Comparison of ENCODE assay signal across 16 cellular contexts in genomic region chr1:111510003-111510380, GRCh38. TPM values are rescaled to one million over a fixed set of nuclear protein-coding genes. Genes with fewer than 3 reads are reported as not detected.
DNase-seq lines count a peak whose midpoint lies in the region; ATAC-seq and TF ChIP-seq lines count a peak whose summit lies in the region.
"Had no signal": no experiment of that assay in that cellular context is flagged by ENCODE, and none has a peak within 500 bp of the region (broad histone marks: within the 10 kb centered on the region; RNA-seq: fewer than 3 reads in every experiment).

No MANE protein-coding gene starts in this region.

- H3K4me2 ChIP-seq in OCI-LY1 (ENCODE audit: low read length) = no peak overlapping the region

- TF ChIP-seq POLR2A in gastroesophageal sphincter (IDR thresholded peaks at IDR 0.05) (no peak), testis (IDR thresholded peaks at IDR 0.05) (no peak)

- H3K9me3 ChIP-seq in OCI-LY1 (ENCODE audit: low read length) = no peaks in the 10 kb centered on the region
- no peaks in the 10 kb centered on the region for H3K9me3 ChIP-seq in gastroesophageal sphincter
- H3K9me3 ChIP-seq in testis = no peaks in the 10 kb centered on the region
- H3K9me3 ChIP-seq: neutrophil had no signal

- no peak overlapping the region for H2AFZ ChIP-seq in OCI-LY1 (ENCODE audit: low read length)

- H3K36me3 ChIP-seq in OCI-LY1 (ENCODE audit: insufficient read depth, low read length) (no peaks in the 10 kb centered on the region), gastroesophageal sphincter (no peaks in the 10 kb centered on the region), testis (ENCODE audit: low read depth, missing control alignments) (no peaks in the 10 kb centered on the region)
- H3K36me3 ChIP-seq: neutrophil had no signal

- no peak overlapping the region for H3K9ac ChIP-seq in OCI-LY1 (ENCODE audit: low read length)

- 0 out of 2 replicates have a peak, but pooled peaks cover 5% of the 10 kb centered on the region for H3F3A ChIP-seq in OCI-LY1 (ENCODE audit: insufficient read depth, low read length)

- H3K79me2 ChIP-seq in OCI-LY1 (ENCODE audit: insufficient read depth, low read length) = no peaks in the 10 kb centered on the region

- H3K27me3 ChIP-seq in OCI-LY1 (ENCODE audit: insufficient read depth, low read length) = no peaks in the 10 kb centered on the region
- no peaks in the 10 kb centered on the region for H3K27me3 ChIP-seq in gastroesophageal sphincter
- H3K27me3 ChIP-seq in testis = no peaks in the 10 kb centered on the region
- H3K27me3 ChIP-seq: neutrophil had no signal

- no peaks in the 10 kb centered on the region for H3K9me2 ChIP-seq in OCI-LY1 (ENCODE audit: low read depth, low read length)

- H3K4me3 ChIP-seq in OCI-LY1 (ENCODE audit: low read depth, low read length, poor library complexity, severe bottlenecking) (no peak overlapping the region), gastroesophageal sphincter (no peak overlapping the region), testis (no peak overlapping the region)

- no peak for TF ChIP-seq CTCF in OCI-LY1 (IDR thresholded peaks at IDR 0.05; ENCODE audit: low read length)
- TF ChIP-seq CTCF in gastroesophageal sphincter (IDR thresholded peaks at IDR 0.05) = no peak
- TF ChIP-seq CTCF in testis (IDR thresholded peaks at IDR 0.05) = no peak

- peak; percentile 23 to 70 for DNase-seq in lung microvascular endothelial cell (ENCODE audit: low read depth in 2 of 2)
- DNase-seq in testis = peak; percentile 63
- no peak for DNase-seq in activated effector memory CD4-positive, alpha-beta T cell treated with anti-CD3 and anti-CD28 coated beads, Interleukin-2, amount 50 U/mL, for 16 hours
- DNase-seq in DMS 273 (lab: John Stamatoyannopoulos, UW; ENCODE audit: unreplicated experiment) = no peak
- no peak for DNase-seq in activated CD4-positive, alpha-beta T cell treated with anti-CD3 and anti-CD28 coated beads, Interleukin-2, amount 50 U/mL, for 1 hour
- DNase-seq: activated CD4-positive, CD25-positive, alpha-beta regulatory T cell; activated naive CD4-positive, alpha-beta T cell treated with anti-CD3 and anti-CD28 coated beads, Interleukin-2, amount 10 ng/mL, durations not matched to agents 7 days and 5 days; effector CD4-positive, alpha-beta T cell; foreskin fibroblast; KBM-7; NCI-H1105 treated with DMSO at 0.1 percent for 48 hours; NCI-H2171 treated with DMSO at 0.1 percent for 48 hours had no signal

- intact Hi-C loops in testis (cut with DNase I; ENCODE audit: low total_unique reads) = no loop called here

- H4K20me1 ChIP-seq in OCI-LY1 (ENCODE audit: insufficient read depth, low read length) = no peaks in the 10 kb centered on the region

- H3K27ac ChIP-seq in OCI-LY1 (ENCODE audit: low read depth, low read length, poor library complexity, severe bottlenecking) = peak overlapping the region; percentile 5
- H3K27ac ChIP-seq in gastroesophageal sphincter = peak overlapping the region; percentile 16 to 96 (median 92)
- no peak overlapping the region for H3K27ac ChIP-seq in testis

- H3K4me1 ChIP-seq in OCI-LY1 (ENCODE audit: insufficient read depth, low read length, severe bottlenecking) (peaks cover 68% of the 10 kb centered on the region), gastroesophageal sphincter (peaks cover 6 to 88% (median 38%) of the 10 kb centered on the region in 3 donors), testis (peaks cover 31% of the 10 kb centered on the region)

- WGBS in gastroesophageal sphincter (ENCODE audit: low coverage in 1 of 2), 2 donors = 13 to 18% methylated on average over 1 to 3 of the region's 3 CpGs
- WGBS in testis, 2 donors = 42 to 78% methylated on average over 3 of the region's 3 CpGs

- TF ChIP-seq EP300 in gastroesophageal sphincter (IDR thresholded peaks at IDR 0.05) = no peak

- no peak for ATAC-seq in gastroesophageal sphincter
- ATAC-seq in GM21447 (IDR thresholded peaks at IDR 0.05; ENCODE audit: unreplicated experiment) = no peak

RNA-seq across cellular contexts. Expression of gene ADORA3, which starts 6.6 kb away (rescaled TPM):
- total RNA-seq in gastroesophageal sphincter = 10 to 100 TPM in 2 of 4 donors, 1 to 10 TPM in 2; 3.4 to 13.7 (median 7.8) TPM
- not detected in 2 replicates for total RNA-seq in lung microvascular endothelial cell
- total RNA-seq in testis = 1 to 10 TPM; 2.8 to 3.8 TPM
- polyA plus RNA-seq in testis (ENCODE audit: insufficient read depth, low read depth, low replicate concordance) = 2.5 TPM

RNA-seq across cellular contexts. Expression of gene TMIGD3, which starts 6.6 kb away (rescaled TPM):
- total RNA-seq in gastroesophageal sphincter (10 to 100 TPM in 1 of 4 donors, 1 to 10 TPM in 1, under 1 TPM in 1, not detected in 1; 0.85 to 14.1 (median 3.2) TPM), lung microvascular endothelial cell (not detected in 2 replicates), testis (10 to 100 TPM; 27.6 to 63.6 TPM)
- polyA plus RNA-seq in testis (ENCODE audit: insufficient read depth, low read depth, low replicate concordance) = 148 TPM

RNA-seq across cellular contexts. Expression of gene C1orf162, which starts 36.2 kb away (rescaled TPM):
- 10 to 100 TPM in 2 of 4 donors, 1 to 10 TPM in 2; 5.9 to 24.5 (median 13.7) TPM for total RNA-seq in gastroesophageal sphincter
- total RNA-seq in lung microvascular endothelial cell = under 0.01 TPM in 2 replicates
- 1 to 10 TPM; 5.4 to 6.9 TPM for total RNA-seq in testis
- 15.4 TPM for polyA plus RNA-seq in testis (ENCODE audit: insufficient read depth, low read depth, low replicate concordance)

Comparison
In these comparisons a context has a peak if more than half of its experiments do, and no peak if none do; other contexts are left out.
1. H3K27ac ChIP-seq: peak in OCI-LY1 (single experiment) and gastroesophageal sphincter (4 of 4); none in testis (0 of 2).
2. DNase-seq: peak in lung microvascular endothelial cell (2 of 2) and testis (single experiment); none in activated effector memory CD4-positive, alpha-beta T cell treated with anti-CD3 and anti-CD28 coated beads, Interleukin-2, amount 50 U/mL, for 16 hours (single experiment), DMS 273 (single experiment) and activated CD4-positive, alpha-beta T cell treated with anti-CD3 and anti-CD28 coated beads, Interleukin-2, amount 50 U/mL, for 1 hour (single experiment).